ENCODE assay signal across 8 cellular contexts in the genomic region with DNA sequence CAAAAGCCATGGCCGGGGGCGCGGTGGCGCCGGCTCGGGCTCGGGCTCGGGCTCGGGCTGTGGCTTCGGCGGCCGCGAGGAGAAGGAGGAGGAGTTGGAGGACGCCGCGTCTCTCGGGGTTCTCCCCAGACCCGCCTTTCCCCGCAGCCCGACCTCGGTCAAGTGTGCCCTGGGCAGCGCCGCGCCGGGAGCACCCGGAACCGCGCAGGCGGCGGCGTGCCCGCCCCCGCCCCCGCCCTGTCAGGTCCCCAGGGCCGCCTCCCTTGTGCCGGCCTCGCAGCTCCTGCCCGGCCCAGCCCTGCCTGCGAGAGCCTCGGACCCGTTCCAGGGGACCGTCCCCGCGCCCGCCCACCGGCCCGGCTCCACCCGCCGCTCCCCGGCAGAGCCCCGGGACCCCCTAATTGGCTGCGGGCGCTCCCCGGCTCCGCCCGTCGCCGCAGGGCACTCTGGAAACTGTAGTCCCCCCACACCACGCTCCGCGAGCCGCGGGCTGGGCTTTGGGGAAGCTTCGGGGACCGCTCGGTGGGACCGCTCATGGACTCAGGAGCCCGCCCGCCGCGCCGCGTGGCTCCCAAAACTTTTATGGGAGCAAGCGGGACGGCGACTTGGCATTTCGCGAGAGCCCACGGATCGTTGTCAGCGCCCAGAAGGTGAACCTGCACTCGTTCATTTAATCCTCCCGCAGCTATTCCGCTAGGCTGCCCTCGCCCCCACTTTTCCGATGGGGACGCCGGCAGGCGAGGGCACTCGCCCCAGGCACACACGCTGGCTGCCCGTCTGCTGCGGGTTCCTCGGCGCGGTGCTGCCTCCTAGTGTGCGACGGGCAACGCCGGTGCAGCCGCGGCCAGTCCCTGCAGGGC. TPM values are rescaled to one million over a fixed set of nuclear protein-coding genes. Genes with fewer than 3 reads are reported as not detected.
DNase-seq lines count a peak whose midpoint lies in the region; ATAC-seq and TF ChIP-seq lines count a peak whose summit lies in the region.

A gene (minus strand): TSS at position 192 of the 860 bp plus-strand sequence. CDS start 182 bp downstream, at position 10.

- H3K4me1 ChIP-seq in parathyroid adenoma (no peaks in the 10 kb centered on the region), tibial artery (peaks cover 0 to 14% (median 8%) of the 10 kb centered on the region in 4 donors)

- H3K36me3 ChIP-seq in parathyroid adenoma (ENCODE audit: control insufficient read depth, insufficient read depth, low read length), result no peaks in the 10 kb centered on the region
- H3K36me3 ChIP-seq in tibial artery, result no peaks in the 10 kb centered on the region

- H3K27ac ChIP-seq in parathyroid adenoma (peak within 1 kb of the TSS; percentile 68), tibial artery (peak within 1 kb of the TSS; percentile 82 to 92)

- H3K27me3 ChIP-seq in parathyroid adenoma (ENCODE audit: control insufficient read depth, insufficient read depth, low read length) (no peaks in the 10 kb centered on the region), tibial artery (no peaks in the 10 kb centered on the region)

- H3K9ac ChIP-seq in parathyroid adenoma, result peak within 1 kb of the TSS; percentile 35

- H3K9me3 ChIP-seq in parathyroid adenoma (ENCODE audit: control insufficient read depth, low read length) (no peaks in the 10 kb centered on the region), tibial artery (no peaks in the 10 kb centered on the region)

- intact Hi-C loops in Right ventricle myocardium superior (cut with DNase I), result loop anchor here (2.0 to 10.0 kb wide), 2 partner anchors 81 to 273 kb away; no protein-coding TSS in a partner anchor
- intact Hi-C loops in tibial artery (cut with DNase I; ENCODE audit: low total_unique reads), result loop anchor here (1.0 to 5.0 kb wide), 2 partner anchors 81 to 94 kb away; a partner anchor contains a TSS

- H3K79me2 ChIP-seq in parathyroid adenoma, result no peaks in the 10 kb centered on the region

- DNase-seq in NCI-H1105 (lab: John Stamatoyannopoulos, UW) (peak; percentile 68), SW 1271 (lab: John Stamatoyannopoulos, UW) (peak; percentile 78 to 90), Right ventricle myocardium superior (peak; percentile 96), tibial artery (peak; percentile 88 to 96)
- peak; percentile 74 for DNase-seq in activated naive CD8-positive, alpha-beta T cell treated with anti-CD3 and anti-CD28 coated beads, Interleukin-2, amount 50 U/mL, for 16 hours (ENCODE audit: low read depth, low spot score)

- TF ChIP-seq CTCF in GM12874 (IDR thresholded peaks at IDR 0.05; ENCODE audit: insufficient read depth, low read depth, low read length) (peak; percentile 96), parathyroid adenoma (IDR thresholded peaks at IDR 0.05) (peak; percentile 90), tibial artery (IDR thresholded peaks at IDR 0.05) (peak; percentile 78 to 91)

- ATAC-seq in HG02678 (IDR thresholded peaks at IDR 0.05; ENCODE audit: unreplicated experiment), result peak; percentile 72
- ATAC-seq in Right ventricle myocardium superior (ENCODE audit: poor library complexity), result peak; percentile 96

- peak within 1 kb of the TSS; percentile 70 for H3K4me3 ChIP-seq in parathyroid adenoma (ENCODE audit: low read depth, low read length)
- peak within 1 kb of the TSS; percentile 87 to 94 for H3K4me3 ChIP-seq in tibial artery

- H2AFZ ChIP-seq in parathyroid adenoma, result peak within 1 kb of the TSS; percentile 99

- peak within 1 kb of the TSS; percentile 82 for H3K4me2 ChIP-seq in parathyroid adenoma (ENCODE audit: low read length)

RNA-seq across cellular contexts. Expression of the gene that starts here (rescaled TPM):
- total RNA-seq in Right ventricle myocardium superior, result 8.8 TPM

Comparison
In these comparisons a context has a peak if more than half of its experiments do, and no peak if none do; other contexts are left out.
1. Peak in every context shown above with its lines: DNase-seq, ATAC-seq, H3K4me3 ChIP-seq and H3K27ac ChIP-seq.